ENCODE assay signal across 25 cellular contexts in the genomic region with DNA sequence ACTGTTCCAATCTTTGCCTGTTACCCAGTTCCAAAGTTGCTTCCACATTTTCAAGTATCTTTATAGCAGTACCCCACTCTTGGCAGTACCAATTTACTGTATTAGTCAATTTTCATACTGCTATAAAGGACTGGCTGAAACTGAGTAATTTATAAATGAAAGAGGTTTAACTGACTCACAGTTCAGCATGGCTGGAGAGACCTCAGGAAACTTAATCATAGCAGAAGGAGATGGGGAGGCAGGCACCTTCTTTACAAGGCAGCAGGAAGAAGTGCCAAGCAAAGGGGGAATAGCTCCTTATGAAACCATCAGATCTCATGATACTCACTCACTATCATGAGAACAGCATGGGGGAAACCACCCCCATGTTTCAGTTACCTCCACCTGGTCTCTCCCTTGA.
A peak's percentile ranks its signal among the peaks of the same experiment; 100 is the strongest.
DNase-seq lines count a peak whose midpoint lies in the region; ATAC-seq, FAIRE-seq and TF ChIP-seq lines count a peak whose summit lies in the region.
"Had no signal": no experiment of that assay in that cellular context is flagged by ENCODE, and none has a peak within 500 bp of the region (broad histone marks: within the 10 kb centered on the region; RNA-seq: fewer than 3 reads in every experiment).

No MANE protein-coding gene starts in this region.

- no peak overlapping the region for H2AK9ac ChIP-seq in IMR-90 (replicated peaks; ENCODE audit: low read depth, low read length, poor library complexity)

- no peak for ATAC-seq in IMR-90 (ENCODE audit: low read depth)
- no peak for ATAC-seq in HG02678 (IDR thresholded peaks at IDR 0.05; ENCODE audit: unreplicated experiment)
- ATAC-seq: CD8-positive, alpha-beta T cell; Right ventricle myocardium inferior; SK-N-SH treated with all-trans-retinoic acid at 6 μM for 48 hours had no signal

- H3K27me3 ChIP-seq in GM23248 (replicated peaks; ENCODE audit: insufficient read depth) (no peaks in the 10 kb centered on the region), IMR-90 (ENCODE audit: control insufficient read depth, insufficient read depth, low read length) (no peaks in the 10 kb centered on the region), bronchial epithelial cell (ENCODE audit: control insufficient read depth, insufficient read depth, low read length) (no peaks in the 10 kb centered on the region)
- H3K27me3 ChIP-seq: SJCRH30 had no signal

- H3K4ac ChIP-seq in IMR-90 (ENCODE audit: low read depth, low read length), result no peak overlapping the region

- H3K4me1 ChIP-seq in GM23248 (ENCODE audit: insufficient read depth), result peaks cover 23% of the 10 kb centered on the region
- H3K4me1 ChIP-seq in IMR-90 (ENCODE audit: control insufficient read depth, insufficient read depth, low read length), result peaks cover 10% of the 10 kb centered on the region
- H3K4me1 ChIP-seq: Caco-2, SJCRH30 had no signal

- no peak for FAIRE-seq in bronchial epithelial cell (lab: Jason Lieb, UNC)
- FAIRE-seq: GM19239, H54 had no signal

- in situ Hi-C loops in GM23248 (cut with MboI) (no loop called here), IMR-90 (cut with MboI; ENCODE audit: low sequenced_read_pairs) (no loop called here)

- H2BK5ac ChIP-seq in IMR-90 (ENCODE audit: low read depth, low read length, poor library complexity, severe bottlenecking), result no peak overlapping the region

- CTCF ChIA-PET in IMR-90 (lab: Yijun Ruan, JAX), result no interaction called here

- POLR2A ChIA-PET in IMR-90 (lab: Charles Lee; ENCODE audit: unreplicated experiment), result no interaction called here

- H4K20me1 ChIP-seq in GM23248 (ENCODE audit: insufficient read depth) (no peaks in the 10 kb centered on the region), IMR-90 (ENCODE audit: insufficient read depth, low read length) (no peaks in the 10 kb centered on the region)

- H3K4me3 ChIP-seq in GM23248 (no peak overlapping the region), IMR-90 (ENCODE audit: insufficient read depth, low read depth, low read length) (no peak overlapping the region), bronchial epithelial cell (ENCODE audit: low read depth, low read length) (no peak overlapping the region)
- H3K4me3 ChIP-seq: PC-9, SJCRH30 had no signal

- no peak for TF ChIP-seq RAD21 in IMR-90 (IDR thresholded peaks at IDR 0.05; ENCODE audit: low read length)

- H3K9me2 ChIP-seq in GM23248 (ENCODE audit: insufficient read depth), result no peaks in the 10 kb centered on the region

- H3K36me3 ChIP-seq in GM23248 (ENCODE audit: low read depth) (no peaks in the 10 kb centered on the region), IMR-90 (ENCODE audit: control insufficient read depth, insufficient read depth, low read length) (no peaks in the 10 kb centered on the region), bronchial epithelial cell (ENCODE audit: control insufficient read depth, insufficient read depth, low read length) (no peaks in the 10 kb centered on the region)
- H3K36me3 ChIP-seq: SJCRH30 had no signal

- TF ChIP-seq POLR2A in IMR-90 (IDR thresholded peaks at IDR 0.05; ENCODE audit: low read depth, low read length), result no peak

- H3K9me3 ChIP-seq in GM23248 (ENCODE audit: low read depth) (no peaks in the 10 kb centered on the region), IMR-90 (ENCODE audit: control insufficient read depth, insufficient read depth, low read length) (peaks cover 7% of the 10 kb centered on the region)
- H3K9me3 ChIP-seq: SJCRH30 had no signal

- H3K79me2 ChIP-seq in GM23248 (ENCODE audit: insufficient read depth), result no peaks in the 10 kb centered on the region

- peak overlapping the region; percentile 24 for H3K4me2 ChIP-seq in GM23248 (ENCODE audit: unreplicated experiment)
- H3K4me2 ChIP-seq in IMR-90 (ENCODE audit: low read depth, low read length), result no peak overlapping the region
- H3K4me2 ChIP-seq: KMS-11, PC-9 had no signal

- no peak overlapping the region for H2BK20ac ChIP-seq in IMR-90 (ENCODE audit: low read depth, low read length)

- H3K23ac ChIP-seq in IMR-90 (ENCODE audit: low read depth, low read length), result no peak overlapping the region

- DNase-seq in GM23248, result peak; percentile 60
- DNase-seq in IMR-90, result peak; percentile 33
- peak; percentile 52 for DNase-seq in bronchial epithelial cell (ENCODE audit: low read depth)
- peak; percentile 21 for DNase-seq in stromal cell of bone marrow (ENCODE audit: low read depth)
- DNase-seq in cardiac septum (ENCODE audit: low spot score), result no peak
- DNase-seq in HUDEP-2 (lab: John Stamatoyannopoulos, UW; ENCODE audit: unreplicated experiment in 76 of 76), result no peak
- DNase-seq: Caco-2; CD8-positive, alpha-beta T cell; DMS79; NCI-H1048; NCI-H1417 treated with DMSO at 0.1 percent for 48 hours; NCI-H1694 treated with DMSO at 0.1 percent for 48 hours; NCI-H2081; NCI-H2171; NCI-H345; NCI-H510A treated with DMSO at 0.1 percent for 48 hours; PC-9; SJCRH30 had no signal

- H3K9ac ChIP-seq in GM23248 (no peak overlapping the region), IMR-90 (ENCODE audit: low read depth, low read length) (no peak overlapping the region)
- H3K9ac ChIP-seq: KMS-11 had no signal

- no peak overlapping the region for H2AK5ac ChIP-seq in IMR-90 (ENCODE audit: low read depth, low read length)

- dilution Hi-C loops in IMR-90 (cut with HindIII; ENCODE audit: low sequenced_read_pairs, unreplicated experiment), result no loop called here

- H3K56ac ChIP-seq in IMR-90 (ENCODE audit: extremely low read depth, insufficient read depth, low read length), result no peak overlapping the region

- H3K27ac ChIP-seq in GM23248 (peak overlapping the region; percentile 39; the same call in 1 of the 2 replicates), IMR-90 (ENCODE audit: insufficient read depth, low read length) (no peak overlapping the region)
- H3K27ac ChIP-seq: C4-2B, KMS-11, PC-9, SJCRH30 had no signal

- no peak overlapping the region; the same call in 1 of the 2 replicates for H3K18ac ChIP-seq in IMR-90 (ENCODE audit: low read depth, low read length)

- H3K14ac ChIP-seq in IMR-90 (replicated peaks; ENCODE audit: low read depth, low read length), result no peak overlapping the region

- peaks cover 16% of the 10 kb centered on the region for H3F3A ChIP-seq in GM23248 (ENCODE audit: insufficient read depth)

- intact Hi-C loops in IMR-90 (cut with micrococcal nuclease), result no loop called here
- intact Hi-C loops in cardiac septum (cut with DNase I), result no loop called here

- peaks cover 9% of the 10 kb centered on the region; the same call in 1 of the 2 replicates for H3K9me1 ChIP-seq in IMR-90 (ENCODE audit: insufficient read depth, low read length)

- BruUV-seq in IMR-90 (replicated peaks; lab: Mats Ljungman, UMichigan), result no TSS peak

- TF ChIP-seq CTCF in IMR-90 (conservative IDR thresholded peaks at IDR 0.05; ENCODE audit: low read depth, low read length), result no peak
- TF ChIP-seq CTCF in bronchial epithelial cell (IDR thresholded peaks at IDR 0.05; ENCODE audit: insufficient read depth, low read length, severe bottlenecking), result no peak

- H4K91ac ChIP-seq in IMR-90 (ENCODE audit: insufficient read depth, low read depth, low read length), result no peak overlapping the region

- peaks cover 6 to 7% of the 10 kb centered on the region in 2 experiments; a peak in 1 of 4 replicates for H3K79me1 ChIP-seq in IMR-90 (ENCODE audit: low read depth in 1 of 2, low read length in 2 of 2)

- H4K8ac ChIP-seq in IMR-90 (ENCODE audit: low read depth in 2 of 2, low read length in 2 of 2), result no peak overlapping the region

- no peak overlapping the region; the same call in 1 of the 2 replicates for H4K5ac ChIP-seq in IMR-90 (ENCODE audit: low read depth, low read length)

- no peak overlapping the region for H2AFZ ChIP-seq in GM23248
- H2AFZ ChIP-seq in IMR-90 (replicated peaks; ENCODE audit: low read length, poor library complexity), result no peak overlapping the region
- H2AFZ ChIP-seq: PC-9 had no signal

- H2BK120ac ChIP-seq in IMR-90 (ENCODE audit: low read depth, low read length), result no peak overlapping the region

- H2BK15ac ChIP-seq in IMR-90 (ENCODE audit: low read depth, low read length), result no peak overlapping the region

TF ChIP-seq in IMR-90, 13 proteins besides CTCF, POLR2A, EP300 and RAD21:
- TF ChIP-seq, protein P1, sequence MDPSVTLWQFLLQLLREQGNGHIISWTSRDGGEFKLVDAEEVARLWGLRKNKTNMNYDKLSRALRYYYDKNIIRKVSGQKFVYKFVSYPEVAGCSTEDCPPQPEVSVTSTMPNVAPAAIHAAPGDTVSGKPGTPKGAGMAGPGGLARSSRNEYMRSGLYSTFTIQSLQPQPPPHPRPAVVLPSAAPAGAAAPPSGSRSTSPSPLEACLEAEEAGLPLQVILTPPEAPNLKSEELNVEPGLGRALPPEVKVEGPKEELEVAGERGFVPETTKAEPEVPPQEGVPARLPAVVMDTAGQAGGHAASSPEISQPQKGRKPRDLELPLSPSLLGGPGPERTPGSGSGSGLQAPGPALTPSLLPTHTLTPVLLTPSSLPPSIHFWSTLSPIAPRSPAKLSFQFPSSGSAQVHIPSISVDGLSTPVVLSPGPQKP (IDR thresholded peaks at IDR 0.05; ENCODE audit: borderline replicate concordance, low read depth, low read length), result no peak
- no peak for TF ChIP-seq NFE2L2 (IDR thresholded peaks at IDR 0.05; ENCODE audit: low read depth, low read length)
- TF ChIP-seq CHD1 (IDR thresholded peaks at IDR 0.05; ENCODE audit: low read depth, low read length), result no peak
- no peak for TF ChIP-seq RFX5 (IDR thresholded peaks at IDR 0.05; ENCODE audit: low read depth, low read length)
- no peak for TF ChIP-seq RCOR1 (IDR thresholded peaks at IDR 0.05; ENCODE audit: insufficient replicate concordance, low read length)
- TF ChIP-seq MXI1 (IDR thresholded peaks at IDR 0.05; ENCODE audit: borderline replicate concordance, low read depth, low read length), result no peak
- no peak for TF ChIP-seq SMC3 (IDR thresholded peaks at IDR 0.05; ENCODE audit: low read depth, low read length)
- no peak for TF ChIP-seq BHLHE40 (IDR thresholded peaks at IDR 0.05; ENCODE audit: low read depth, low read length)
- TF ChIP-seq, protein P2, sequence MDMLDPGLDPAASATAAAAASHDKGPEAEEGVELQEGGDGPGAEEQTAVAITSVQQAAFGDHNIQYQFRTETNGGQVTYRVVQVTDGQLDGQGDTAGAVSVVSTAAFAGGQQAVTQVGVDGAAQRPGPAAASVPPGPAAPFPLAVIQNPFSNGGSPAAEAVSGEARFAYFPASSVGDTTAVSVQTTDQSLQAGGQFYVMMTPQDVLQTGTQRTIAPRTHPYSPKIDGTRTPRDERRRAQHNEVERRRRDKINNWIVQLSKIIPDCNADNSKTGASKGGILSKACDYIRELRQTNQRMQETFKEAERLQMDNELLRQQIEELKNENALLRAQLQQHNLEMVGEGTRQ (IDR thresholded peaks at IDR 0.05; ENCODE audit: low read depth, low read length), result no peak
- TF ChIP-seq CEBPB (IDR thresholded peaks at IDR 0.05; ENCODE audit: low read depth, low read length), result no peak
- no peak for TF ChIP-seq MAFK (IDR thresholded peaks at IDR 0.05; ENCODE audit: low read depth, low read length)

Comparison
In these comparisons a context has a peak if more than half of its experiments do, and no peak if none do; other contexts are left out.
1. DNase-seq: peak in GM23248 (single experiment), IMR-90 (single experiment), bronchial epithelial cell (single experiment) and stromal cell of bone marrow (single experiment); none in cardiac septum (single experiment) and HUDEP-2 (0 of 76).